Comparison of ENCODE assay signal across 1 cellular context in the genomic region with DNA sequence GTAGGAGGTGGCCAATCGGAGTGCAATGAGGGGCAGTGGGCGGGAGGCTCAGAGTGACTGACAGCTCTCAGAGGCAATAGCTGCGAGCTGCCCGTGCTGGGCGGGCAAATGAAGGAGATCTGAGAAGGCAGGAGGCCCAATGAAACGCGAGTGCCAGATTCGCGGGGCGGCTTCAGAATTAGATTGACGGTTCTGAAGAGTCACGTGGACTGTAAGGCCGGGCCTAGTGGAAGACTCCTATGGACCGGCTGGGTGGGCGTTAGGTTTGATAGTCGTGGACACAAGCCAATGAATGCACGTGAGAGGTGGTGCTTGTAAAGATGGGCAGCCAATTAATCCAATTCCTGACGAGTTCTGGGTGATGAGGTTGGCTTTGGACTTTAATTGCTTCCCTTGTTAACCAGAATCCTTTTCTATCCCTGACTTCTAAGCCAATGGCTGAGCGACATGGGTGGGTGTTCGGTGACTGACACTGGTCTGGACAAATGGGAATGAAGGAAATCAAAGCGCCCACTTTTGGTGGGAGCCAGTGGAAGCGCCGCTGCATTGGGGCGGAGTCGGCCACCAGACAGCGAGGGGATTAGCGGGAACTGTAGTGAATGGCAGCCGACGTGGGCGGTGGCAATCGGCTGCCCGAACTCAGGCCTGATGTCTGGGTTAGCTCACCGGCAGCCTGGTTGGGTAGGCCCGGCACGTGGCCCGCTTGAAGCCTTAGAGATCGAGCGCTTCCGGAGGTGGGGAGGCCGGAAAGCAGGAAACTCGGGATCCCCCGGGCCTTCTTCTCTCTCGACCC.
TF ChIP-seq lines count a peak whose summit lies in the region.

No MANE protein-coding gene starts in this region.

TF ChIP-seq in HepG2, 621 proteins besides CTCF, POLR2A, EP300 and RAD21 (continued from another document and continues in another):
- TF ChIP-seq ARNTL (CRISPR knock-in tag; IDR thresholded peaks at IDR 0.05), result peak; percentile 97
- peak; percentile 62; the same call in 1 of the 2 replicates for TF ChIP-seq SALL1 (CRISPR knock-in tag; IDR thresholded peaks at IDR 0.05)
- peak; percentile 65; the same call in 1 of the 2 replicates for TF ChIP-seq ZNF253 (CRISPR knock-in tag; IDR thresholded peaks at IDR 0.05; ENCODE audit: borderline replicate concordance)
- TF ChIP-seq, protein P1, sequence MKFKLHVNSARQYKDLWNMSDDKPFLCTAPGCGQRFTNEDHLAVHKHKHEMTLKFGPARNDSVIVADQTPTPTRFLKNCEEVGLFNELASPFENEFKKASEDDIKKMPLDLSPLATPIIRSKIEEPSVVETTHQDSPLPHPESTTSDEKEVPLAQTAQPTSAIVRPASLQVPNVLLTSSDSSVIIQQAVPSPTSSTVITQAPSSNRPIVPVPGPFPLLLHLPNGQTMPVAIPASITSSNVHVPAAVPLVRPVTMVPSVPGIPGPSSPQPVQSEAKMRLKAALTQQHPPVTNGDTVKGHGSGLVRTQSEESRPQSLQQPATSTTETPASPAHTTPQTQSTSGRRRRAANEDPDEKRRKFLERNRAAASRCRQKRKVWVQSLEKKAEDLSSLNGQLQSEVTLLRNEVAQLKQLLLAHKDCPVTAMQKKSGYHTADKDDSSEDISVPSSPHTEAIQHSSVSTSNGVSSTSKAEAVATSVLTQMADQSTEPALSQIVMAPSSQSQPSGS (CRISPR knock-in tag; IDR thresholded peaks at IDR 0.05), result no peak; the same call in 1 of the 2 replicates
- TF ChIP-seq, protein P2, sequence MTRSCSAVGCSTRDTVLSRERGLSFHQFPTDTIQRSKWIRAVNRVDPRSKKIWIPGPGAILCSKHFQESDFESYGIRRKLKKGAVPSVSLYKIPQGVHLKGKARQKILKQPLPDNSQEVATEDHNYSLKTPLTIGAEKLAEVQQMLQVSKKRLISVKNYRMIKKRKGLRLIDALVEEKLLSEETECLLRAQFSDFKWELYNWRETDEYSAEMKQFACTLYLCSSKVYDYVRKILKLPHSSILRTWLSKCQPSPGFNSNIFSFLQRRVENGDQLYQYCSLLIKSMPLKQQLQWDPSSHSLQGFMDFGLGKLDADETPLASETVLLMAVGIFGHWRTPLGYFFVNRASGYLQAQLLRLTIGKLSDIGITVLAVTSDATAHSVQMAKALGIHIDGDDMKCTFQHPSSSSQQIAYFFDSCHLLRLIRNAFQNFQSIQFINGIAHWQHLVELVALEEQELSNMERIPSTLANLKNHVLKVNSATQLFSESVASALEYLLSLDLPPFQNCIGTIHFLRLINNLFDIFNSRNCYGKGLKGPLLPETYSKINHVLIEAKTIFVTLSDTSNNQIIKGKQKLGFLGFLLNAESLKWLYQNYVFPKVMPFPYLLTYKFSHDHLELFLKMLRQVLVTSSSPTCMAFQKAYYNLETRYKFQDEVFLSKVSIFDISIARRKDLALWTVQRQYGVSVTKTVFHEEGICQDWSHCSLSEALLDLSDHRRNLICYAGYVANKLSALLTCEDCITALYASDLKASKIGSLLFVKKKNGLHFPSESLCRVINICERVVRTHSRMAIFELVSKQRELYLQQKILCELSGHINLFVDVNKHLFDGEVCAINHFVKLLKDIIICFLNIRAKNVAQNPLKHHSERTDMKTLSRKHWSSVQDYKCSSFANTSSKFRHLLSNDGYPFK (CRISPR knock-in tag; IDR thresholded peaks at IDR 0.05; ENCODE audit: borderline replicate concordance), result peak; percentile 55; the same call in 1 of the 2 replicates
- TF ChIP-seq ZNF274 (CRISPR knock-in tag; IDR thresholded peaks at IDR 0.05), result 0 out of 2 replicates have a peak, but pooled peaks have one; percentile 61
- peak; percentile 75 for TF ChIP-seq ZFX (CRISPR knock-in tag; IDR thresholded peaks at IDR 0.05; ENCODE audit: low read depth)
- TF ChIP-seq, protein P3, sequence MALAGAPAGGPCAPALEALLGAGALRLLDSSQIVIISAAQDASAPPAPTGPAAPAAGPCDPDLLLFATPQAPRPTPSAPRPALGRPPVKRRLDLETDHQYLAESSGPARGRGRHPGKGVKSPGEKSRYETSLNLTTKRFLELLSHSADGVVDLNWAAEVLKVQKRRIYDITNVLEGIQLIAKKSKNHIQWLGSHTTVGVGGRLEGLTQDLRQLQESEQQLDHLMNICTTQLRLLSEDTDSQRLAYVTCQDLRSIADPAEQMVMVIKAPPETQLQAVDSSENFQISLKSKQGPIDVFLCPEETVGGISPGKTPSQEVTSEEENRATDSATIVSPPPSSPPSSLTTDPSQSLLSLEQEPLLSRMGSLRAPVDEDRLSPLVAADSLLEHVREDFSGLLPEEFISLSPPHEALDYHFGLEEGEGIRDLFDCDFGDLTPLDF (CRISPR knock-in tag; IDR thresholded peaks at IDR 0.05), result peak; percentile 81
- TF ChIP-seq ZNF329 (CRISPR knock-in tag; IDR thresholded peaks at IDR 0.05; ENCODE audit: low read depth), result 0 out of 2 replicates have a peak, but pooled peaks have one; percentile 51
- TF ChIP-seq NPAS2 (CRISPR knock-in tag; IDR thresholded peaks at IDR 0.05; ENCODE audit: borderline replicate concordance), result no peak
- TF ChIP-seq, protein P4, sequence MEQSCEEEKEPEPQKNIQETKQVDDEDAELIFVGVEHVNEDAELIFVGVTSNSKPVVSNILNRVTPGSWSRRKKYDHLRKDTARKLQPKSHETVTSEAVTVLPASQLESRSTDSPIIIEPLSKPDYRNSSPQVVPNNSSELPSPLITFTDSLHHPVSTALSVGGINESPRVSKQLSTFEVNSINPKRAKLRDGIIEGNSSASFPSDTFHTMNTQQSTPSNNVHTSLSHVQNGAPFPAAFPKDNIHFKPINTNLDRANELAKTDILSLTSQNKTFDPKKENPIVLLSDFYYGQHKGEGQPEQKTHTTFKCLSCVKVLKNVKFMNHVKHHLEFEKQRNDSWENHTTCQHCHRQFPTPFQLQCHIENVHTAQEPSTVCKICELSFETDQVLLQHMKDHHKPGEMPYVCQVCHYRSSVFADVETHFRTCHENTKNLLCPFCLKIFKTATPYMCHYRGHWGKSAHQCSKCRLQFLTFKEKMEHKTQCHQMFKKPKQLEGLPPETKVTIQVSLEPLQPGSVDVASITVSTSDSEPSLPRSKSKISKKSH (CRISPR knock-in tag; IDR thresholded peaks at IDR 0.05; ENCODE audit: borderline replicate concordance), result peak; percentile 92
- TF ChIP-seq ZNF607 (CRISPR knock-in tag; IDR thresholded peaks at IDR 0.05; ENCODE audit: borderline replicate concordance), result peak; percentile 51; the same call in 1 of the 2 replicates
- TF ChIP-seq, protein P5, sequence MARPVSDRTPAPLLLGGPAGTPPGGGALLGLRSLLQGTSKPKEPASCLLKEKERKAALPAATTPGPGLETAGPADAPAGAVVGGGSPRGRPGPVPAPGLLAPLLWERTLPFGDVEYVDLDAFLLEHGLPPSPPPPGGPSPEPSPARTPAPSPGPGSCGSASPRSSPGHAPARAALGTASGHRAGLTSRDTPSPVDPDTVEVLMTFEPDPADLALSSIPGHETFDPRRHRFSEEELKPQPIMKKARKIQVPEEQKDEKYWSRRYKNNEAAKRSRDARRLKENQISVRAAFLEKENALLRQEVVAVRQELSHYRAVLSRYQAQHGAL (CRISPR knock-in tag; IDR thresholded peaks at IDR 0.05; ENCODE audit: not compliant biosample characterization), result no peak
- peak; percentile 45; the same call in 1 of the 2 replicates for TF ChIP-seq NFKB2 (CRISPR knock-in tag; IDR thresholded peaks at IDR 0.05; ENCODE audit: borderline replicate concordance)
- TF ChIP-seq, protein P6, sequence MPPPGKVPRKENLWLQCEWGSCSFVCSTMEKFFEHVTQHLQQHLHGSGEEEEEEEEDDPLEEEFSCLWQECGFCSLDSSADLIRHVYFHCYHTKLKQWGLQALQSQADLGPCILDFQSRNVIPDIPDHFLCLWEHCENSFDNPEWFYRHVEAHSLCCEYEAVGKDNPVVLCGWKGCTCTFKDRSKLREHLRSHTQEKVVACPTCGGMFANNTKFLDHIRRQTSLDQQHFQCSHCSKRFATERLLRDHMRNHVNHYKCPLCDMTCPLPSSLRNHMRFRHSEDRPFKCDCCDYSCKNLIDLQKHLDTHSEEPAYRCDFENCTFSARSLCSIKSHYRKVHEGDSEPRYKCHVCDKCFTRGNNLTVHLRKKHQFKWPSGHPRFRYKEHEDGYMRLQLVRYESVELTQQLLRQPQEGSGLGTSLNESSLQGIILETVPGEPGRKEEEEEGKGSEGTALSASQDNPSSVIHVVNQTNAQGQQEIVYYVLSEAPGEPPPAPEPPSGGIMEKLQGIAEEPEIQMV (CRISPR knock-in tag; IDR thresholded peaks at IDR 0.05; ENCODE audit: low read depth), result peak; percentile 29; the same call in 1 of the 2 replicates
- no peak for TF ChIP-seq ARID2 (CRISPR knock-in tag; IDR thresholded peaks at IDR 0.05; ENCODE audit: borderline replicate concordance)
- peak; percentile 34; the same call in 1 of the 2 replicates for TF ChIP-seq MEIS1 (CRISPR knock-in tag; IDR thresholded peaks at IDR 0.05; ENCODE audit: borderline replicate concordance)
- peak; percentile 69; the same call in 1 of the 2 replicates for TF ChIP-seq PCBP1 (IDR thresholded peaks at IDR 0.05; ENCODE audit: borderline replicate concordance, low read depth, low read length)
- TF ChIP-seq, protein P7, sequence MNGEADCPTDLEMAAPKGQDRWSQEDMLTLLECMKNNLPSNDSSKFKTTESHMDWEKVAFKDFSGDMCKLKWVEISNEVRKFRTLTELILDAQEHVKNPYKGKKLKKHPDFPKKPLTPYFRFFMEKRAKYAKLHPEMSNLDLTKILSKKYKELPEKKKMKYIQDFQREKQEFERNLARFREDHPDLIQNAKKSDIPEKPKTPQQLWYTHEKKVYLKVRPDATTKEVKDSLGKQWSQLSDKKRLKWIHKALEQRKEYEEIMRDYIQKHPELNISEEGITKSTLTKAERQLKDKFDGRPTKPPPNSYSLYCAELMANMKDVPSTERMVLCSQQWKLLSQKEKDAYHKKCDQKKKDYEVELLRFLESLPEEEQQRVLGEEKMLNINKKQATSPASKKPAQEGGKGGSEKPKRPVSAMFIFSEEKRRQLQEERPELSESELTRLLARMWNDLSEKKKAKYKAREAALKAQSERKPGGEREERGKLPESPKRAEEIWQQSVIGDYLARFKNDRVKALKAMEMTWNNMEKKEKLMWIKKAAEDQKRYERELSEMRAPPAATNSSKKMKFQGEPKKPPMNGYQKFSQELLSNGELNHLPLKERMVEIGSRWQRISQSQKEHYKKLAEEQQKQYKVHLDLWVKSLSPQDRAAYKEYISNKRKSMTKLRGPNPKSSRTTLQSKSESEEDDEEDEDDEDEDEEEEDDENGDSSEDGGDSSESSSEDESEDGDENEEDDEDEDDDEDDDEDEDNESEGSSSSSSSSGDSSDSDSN (CRISPR knock-in tag; IDR thresholded peaks at IDR 0.05), result peak; percentile 46
- TF ChIP-seq, protein P8, sequence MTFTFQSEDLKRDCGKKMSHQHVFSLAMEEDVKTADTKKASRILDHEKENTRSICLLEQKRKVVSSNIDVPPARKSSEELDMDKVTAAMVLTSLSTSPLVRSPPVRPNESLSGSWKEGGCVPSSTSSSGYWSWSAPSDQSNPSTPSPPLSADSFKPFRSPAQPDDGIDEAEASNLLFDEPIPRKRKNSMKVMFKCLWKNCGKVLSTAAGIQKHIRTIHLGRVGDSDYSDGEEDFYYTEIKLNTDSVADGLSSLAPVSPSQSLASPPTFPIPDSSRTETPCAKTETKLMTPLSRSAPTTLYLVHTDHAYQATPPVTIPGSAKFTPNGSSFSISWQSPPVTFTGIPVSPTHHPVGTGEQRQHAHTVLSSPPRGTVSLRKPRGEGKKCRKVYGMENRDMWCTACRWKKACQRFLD (CRISPR knock-in tag; IDR thresholded peaks at IDR 0.05; ENCODE audit: borderline replicate concordance), result 0 out of 2 replicates have a peak, but pooled peaks have one; percentile 20
- 0 out of 2 replicates have a peak, but pooled peaks have one; percentile 86 for TF ChIP-seq ZNF570 (CRISPR knock-in tag; IDR thresholded peaks at IDR 0.05; ENCODE audit: borderline replicate concordance)
- TF ChIP-seq, protein P9, sequence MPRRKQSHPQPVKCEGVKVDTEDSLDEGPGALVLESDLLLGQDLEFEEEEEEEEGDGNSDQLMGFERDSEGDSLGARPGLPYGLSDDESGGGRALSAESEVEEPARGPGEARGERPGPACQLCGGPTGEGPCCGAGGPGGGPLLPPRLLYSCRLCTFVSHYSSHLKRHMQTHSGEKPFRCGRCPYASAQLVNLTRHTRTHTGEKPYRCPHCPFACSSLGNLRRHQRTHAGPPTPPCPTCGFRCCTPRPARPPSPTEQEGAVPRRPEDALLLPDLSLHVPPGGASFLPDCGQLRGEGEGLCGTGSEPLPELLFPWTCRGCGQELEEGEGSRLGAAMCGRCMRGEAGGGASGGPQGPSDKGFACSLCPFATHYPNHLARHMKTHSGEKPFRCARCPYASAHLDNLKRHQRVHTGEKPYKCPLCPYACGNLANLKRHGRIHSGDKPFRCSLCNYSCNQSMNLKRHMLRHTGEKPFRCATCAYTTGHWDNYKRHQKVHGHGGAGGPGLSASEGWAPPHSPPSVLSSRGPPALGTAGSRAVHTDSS (CRISPR knock-in tag; conservative IDR thresholded peaks at IDR 0.05), result no peak
- TF ChIP-seq HNRNPLL (IDR thresholded peaks at IDR 0.05; ENCODE audit: low read depth, low read length, poor library complexity, severe bottlenecking), result peak; percentile 16
- TF ChIP-seq, protein P10, sequence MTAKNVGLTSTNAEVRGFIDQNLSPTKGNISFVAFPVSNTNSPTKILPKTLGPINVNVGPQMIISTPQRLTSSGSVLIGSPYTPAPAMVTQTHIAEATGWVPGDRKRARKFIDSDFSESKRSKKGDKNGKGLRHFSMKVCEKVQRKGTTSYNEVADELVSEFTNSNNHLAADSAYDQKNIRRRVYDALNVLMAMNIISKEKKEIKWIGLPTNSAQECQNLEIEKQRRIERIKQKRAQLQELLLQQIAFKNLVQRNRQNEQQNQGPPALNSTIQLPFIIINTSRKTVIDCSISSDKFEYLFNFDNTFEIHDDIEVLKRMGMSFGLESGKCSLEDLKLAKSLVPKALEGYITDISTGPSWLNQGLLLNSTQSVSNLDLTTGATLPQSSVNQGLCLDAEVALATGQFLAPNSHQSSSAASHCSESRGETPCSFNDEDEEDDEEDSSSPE (CRISPR knock-in tag; IDR thresholded peaks at IDR 0.05), result peak; percentile 89
- TF ChIP-seq ZNF430 (CRISPR knock-in tag; IDR thresholded peaks at IDR 0.05), result no peak
- TF ChIP-seq HIVEP1 (CRISPR knock-in tag; IDR thresholded peaks at IDR 0.05), result 0 out of 2 replicates have a peak, but pooled peaks have one; percentile 48
- TF ChIP-seq ZNF709 (CRISPR knock-in tag; IDR thresholded peaks at IDR 0.05), result peak; percentile 48; the same call in 1 of the 2 replicates
- peak; percentile 32 for TF ChIP-seq CBX1 (IDR thresholded peaks at IDR 0.05; ENCODE audit: low read depth)
- TF ChIP-seq PHF21A (CRISPR knock-in tag; IDR thresholded peaks at IDR 0.05), result peak; percentile 83
- TF ChIP-seq, protein P11, sequence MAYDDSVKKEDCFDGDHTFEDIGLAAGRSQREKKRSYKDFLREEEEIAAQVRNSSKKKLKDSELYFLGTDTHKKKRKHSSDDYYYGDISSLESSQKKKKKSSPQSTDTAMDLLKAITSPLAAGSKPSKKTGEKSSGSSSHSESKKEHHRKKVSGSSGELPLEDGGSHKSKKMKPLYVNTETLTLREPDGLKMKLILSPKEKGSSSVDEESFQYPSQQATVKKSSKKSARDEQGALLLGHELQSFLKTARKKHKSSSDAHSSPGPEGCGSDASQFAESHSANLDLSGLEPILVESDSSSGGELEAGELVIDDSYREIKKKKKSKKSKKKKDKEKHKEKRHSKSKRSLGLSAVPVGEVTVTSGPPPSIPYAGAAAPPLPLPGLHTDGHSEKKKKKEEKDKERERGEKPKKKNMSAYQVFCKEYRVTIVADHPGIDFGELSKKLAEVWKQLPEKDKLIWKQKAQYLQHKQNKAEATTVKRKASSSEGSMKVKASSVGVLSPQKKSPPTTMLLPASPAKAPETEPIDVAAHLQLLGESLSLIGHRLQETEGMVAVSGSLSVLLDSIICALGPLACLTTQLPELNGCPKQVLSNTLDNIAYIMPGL (CRISPR knock-in tag; IDR thresholded peaks at IDR 0.05; ENCODE audit: borderline replicate concordance in 1 of 2, low read depth in 1 of 2), result no peak; a peak in 1 of 4 replicates
